Comparison of ENCODE assay signal across 20 cellular contexts in genomic region chr1:106910798-106911197, GRCh38.
A peak's percentile ranks its signal among the peaks of the same experiment; 100 is the strongest.
DNase-seq lines count a peak whose midpoint lies in the region; ATAC-seq, FAIRE-seq and TF ChIP-seq lines count a peak whose summit lies in the region.
"Had no signal": no experiment of that assay in that cellular context is flagged by ENCODE, and none has a peak within 500 bp of the region (broad histone marks: within the 10 kb centered on the region; RNA-seq: fewer than 3 reads in every experiment).

No MANE protein-coding gene starts in this region.

- H3K27ac Mint-ChIP-seq in MCF 10A (ENCODE audit: low read depth, unreplicated experiment) (peak overlapping the region; percentile 68), astrocyte (ENCODE audit: unreplicated experiment) (peak overlapping the region; percentile 37)
- no peak overlapping the region for H3K27ac Mint-ChIP-seq in activated T-cell treated with anti-CD3 and anti-CD28 coated beads, Interleukin-2, amount 50 U/mL, for 24 hours
- no peak overlapping the region for H3K27ac Mint-ChIP-seq in activated naive CD4-positive, alpha-beta T cell treated with anti-CD3 and anti-CD28 coated beads, Interleukin-2, amount 10 ng/mL, durations not matched to agents 7 days and 5 days
- H3K27ac Mint-ChIP-seq: CD4-positive, alpha-beta T cell; GM23338 had no signal

- H3K9ac ChIP-seq in astrocyte (ENCODE audit: low read length): no peak overlapping the region
- H3K9ac ChIP-seq: KMS-11 had no signal

- H3K4me1 ChIP-seq in breast epithelium (no peaks in the 10 kb centered on the region), astrocyte (ENCODE audit: insufficient read depth, low read length) (no peaks in the 10 kb centered on the region)
- H3K4me1 ChIP-seq: Peyer's patch had no signal

- TF ChIP-seq POLR2A in breast epithelium (IDR thresholded peaks at IDR 0.05): no peak

- no peak overlapping the region for H2AFZ ChIP-seq in astrocyte (ENCODE audit: low read depth, low read length)
- H2AFZ ChIP-seq: GM23338 had no signal

- H3K9me3 ChIP-seq in breast epithelium: no peaks in the 10 kb centered on the region
- no peaks in the 10 kb centered on the region for H3K9me3 ChIP-seq in astrocyte (ENCODE audit: insufficient read depth, low read depth, low read length)
- H3K9me3 ChIP-seq: BE2C, MG63, Peyer's patch had no signal

- H3K27me3 ChIP-seq in breast epithelium: no peaks in the 10 kb centered on the region
- H3K27me3 ChIP-seq in astrocyte (ENCODE audit: insufficient read depth, low read length): no peaks in the 10 kb centered on the region
- H3K27me3 ChIP-seq: BE2C, MG63, Peyer's patch had no signal

- no peaks in the 10 kb centered on the region for H3K36me3 ChIP-seq in breast epithelium
- H3K36me3 ChIP-seq in astrocyte (ENCODE audit: insufficient read depth, low read length): no peaks in the 10 kb centered on the region
- H3K36me3 ChIP-seq: BE2C, MG63, Peyer's patch had no signal

- H3K36me3 Mint-ChIP-seq in MCF 10A (ENCODE audit: insufficient read depth, unreplicated experiment) (no peaks in the 10 kb centered on the region), astrocyte (ENCODE audit: low read depth, unreplicated experiment) (no peaks in the 10 kb centered on the region)
- no peaks in the 10 kb centered on the region for H3K36me3 Mint-ChIP-seq in activated T-cell treated with anti-CD3 and anti-CD28 coated beads, Interleukin-2, amount 50 U/mL, for 24 hours (ENCODE audit: low read depth)
- no peaks in the 10 kb centered on the region for H3K36me3 Mint-ChIP-seq in activated naive CD4-positive, alpha-beta T cell treated with anti-CD3 and anti-CD28 coated beads, Interleukin-2, amount 10 ng/mL, durations not matched to agents 7 days and 5 days

- TF ChIP-seq CTCF in MCF 10A (IDR thresholded peaks at IDR 0.05; ENCODE audit: unreplicated experiment) (no peak), breast epithelium (IDR thresholded peaks at IDR 0.05) (no peak), astrocyte (IDR thresholded peaks at IDR 0.05; ENCODE audit: insufficient read depth, low read depth, low read length) (no peak)

- no peak overlapping the region for H3K4me2 ChIP-seq in astrocyte (ENCODE audit: low read length)
- H3K4me2 ChIP-seq: GM23338, KMS-11 had no signal

- H3K4me1 Mint-ChIP-seq in MCF 10A (ENCODE audit: insufficient read depth, unreplicated experiment) (peaks cover 17% of the 10 kb centered on the region), astrocyte (ENCODE audit: low read depth, unreplicated experiment) (peaks cover 8% of the 10 kb centered on the region)
- no peaks in the 10 kb centered on the region for H3K4me1 Mint-ChIP-seq in activated T-cell treated with anti-CD3 and anti-CD28 coated beads, Interleukin-2, amount 50 U/mL, for 24 hours (ENCODE audit: low read depth)
- no peaks in the 10 kb centered on the region for H3K4me1 Mint-ChIP-seq in activated naive CD4-positive, alpha-beta T cell treated with anti-CD3 and anti-CD28 coated beads, Interleukin-2, amount 10 ng/mL, durations not matched to agents 7 days and 5 days

- no peaks in the 10 kb centered on the region for H3K79me2 ChIP-seq in astrocyte (ENCODE audit: insufficient read depth, low read length)

- POLR2A ChIA-PET in MCF 10A (lab: Yijun Ruan, JAX): no interaction called here

- no peaks in the 10 kb centered on the region for H3K27me3 Mint-ChIP-seq in MCF 10A (ENCODE audit: insufficient read depth, unreplicated experiment)
- H3K27me3 Mint-ChIP-seq in astrocyte (ENCODE audit: low read depth, unreplicated experiment): no peaks in the 10 kb centered on the region
- no peaks in the 10 kb centered on the region for H3K27me3 Mint-ChIP-seq in activated T-cell treated with anti-CD3 and anti-CD28 coated beads, Interleukin-2, amount 50 U/mL, for 24 hours
- H3K27me3 Mint-ChIP-seq in activated naive CD4-positive, alpha-beta T cell treated with anti-CD3 and anti-CD28 coated beads, Interleukin-2, amount 10 ng/mL, durations not matched to agents 7 days and 5 days: no peaks in the 10 kb centered on the region
- H3K27me3 Mint-ChIP-seq: CD4-positive, alpha-beta T cell had no signal

- H3K4me3 Mint-ChIP-seq in MCF 10A (ENCODE audit: unreplicated experiment): no peak overlapping the region
- no peak overlapping the region for H3K4me3 Mint-ChIP-seq in astrocyte (ENCODE audit: unreplicated experiment)
- no peak overlapping the region for H3K4me3 Mint-ChIP-seq in activated T-cell treated with anti-CD3 and anti-CD28 coated beads, Interleukin-2, amount 50 U/mL, for 24 hours
- no peak overlapping the region for H3K4me3 Mint-ChIP-seq in activated naive CD4-positive, alpha-beta T cell treated with anti-CD3 and anti-CD28 coated beads, Interleukin-2, amount 10 ng/mL, durations not matched to agents 7 days and 5 days
- H3K4me3 Mint-ChIP-seq: CD4-positive, alpha-beta T cell; GM23338 had no signal

- H3K9me3 Mint-ChIP-seq in MCF 10A (ENCODE audit: unreplicated experiment) (no peaks in the 10 kb centered on the region), astrocyte (ENCODE audit: unreplicated experiment) (peaks cover 2% of the 10 kb centered on the region)
- peaks cover 2% of the 10 kb centered on the region for H3K9me3 Mint-ChIP-seq in activated T-cell treated with anti-CD3 and anti-CD28 coated beads, Interleukin-2, amount 50 U/mL, for 24 hours
- H3K9me3 Mint-ChIP-seq in activated naive CD4-positive, alpha-beta T cell treated with anti-CD3 and anti-CD28 coated beads, Interleukin-2, amount 10 ng/mL, durations not matched to agents 7 days and 5 days: no peaks in the 10 kb centered on the region
- H3K9me3 Mint-ChIP-seq: CD4-positive, alpha-beta T cell; GM23338 had no signal

- no peak overlapping the region for H3K4me3 ChIP-seq in breast epithelium
- H3K4me3 ChIP-seq in astrocyte (ENCODE audit: insufficient read depth, low read depth, low read length): no peak overlapping the region
- H3K4me3 ChIP-seq: GM23338, MG63, Peyer's patch had no signal

- intact Hi-C loops in MCF 10A (cut with micrococcal nuclease): no loop called here
- intact Hi-C loops in breast epithelium (cut with DNase I; ENCODE audit: low total_unique reads): no loop called here

- H4K20me1 ChIP-seq in astrocyte (ENCODE audit: insufficient read depth, low read length): no peaks in the 10 kb centered on the region

- DNase-seq in MCF 10A (ENCODE audit: unreplicated experiment) (peak; percentile 40), breast epithelium (ENCODE audit: low spot score in 2 of 2) (no peak), astrocyte (ENCODE audit: low read depth) (no peak), fibroblast of peridontal ligament (ENCODE audit: extremely low read depth) (peak; percentile 43), EL (no peak)
- no peak for DNase-seq in activated T-cell treated with anti-CD3 and anti-CD28 coated beads, Interleukin-2, amount 50 U/mL, for 24 hours
- no peak for DNase-seq in activated naive CD4-positive, alpha-beta T cell treated with anti-CD3 and anti-CD28 coated beads, Interleukin-2, amount 10 ng/mL, durations not matched to agents 7 days and 5 days
- DNase-seq: BE2C; CD4-positive, alpha-beta T cell; MG63; NCI-H1092 treated with DMSO at 0.1 percent for 48 hours; NCI-H524; Peyer's patch; SHP77 treated with DMSO at 0.1 percent for 48 hours had no signal

- H3K27ac ChIP-seq in breast epithelium (no peak overlapping the region), astrocyte (ENCODE audit: low read depth, low read length) (no peak overlapping the region)
- H3K27ac ChIP-seq: 22Rv1, KMS-11, Peyer's patch had no signal

- CTCF ChIA-PET in MCF 10A (lab: Yijun Ruan, JAX): interaction anchor here (0.6 kb wide), 1 partner anchor 89 kb away, joined by 3 read pairs; no protein-coding TSS in a partner anchor
- CTCF ChIA-PET in activated naive CD4-positive, alpha-beta T cell treated with anti-CD3 and anti-CD28 coated beads, Interleukin-2, amount 10 ng/mL, durations not matched to agents 7 days and 5 days (lab: Charles Lee): no interaction called here

- ATAC-seq in GM21381 (IDR thresholded peaks at IDR 0.05; ENCODE audit: unreplicated experiment): no peak
- ATAC-seq: GM23338, HepG2, SK-N-SH treated with all-trans-retinoic acid at 6 μM for 48 hours had no signal

- no peak for FAIRE-seq in astrocyte (lab: Jason Lieb, UNC)
- FAIRE-seq: HepG2 had no signal

- BruUV-seq in MCF 10A (replicated peaks; lab: Mats Ljungman, UMichigan): no TSS peak

Comparison
In these comparisons a context has a peak if more than half of its experiments do, and no peak if none do; other contexts are left out.
1. DNase-seq: peak in MCF 10A (single experiment) and fibroblast of peridontal ligament (single experiment); none in breast epithelium (0 of 2), astrocyte (single experiment), activated T-cell treated with anti-CD3 and anti-CD28 coated beads, Interleukin-2, amount 50 U/mL, for 24 hours (single experiment), activated naive CD4-positive, alpha-beta T cell treated with anti-CD3 and anti-CD28 coated beads, Interleukin-2, amount 10 ng/mL, durations not matched to agents 7 days and 5 days (single experiment) and EL (single experiment).
2. H3K27ac Mint-ChIP-seq: peak in MCF 10A (single experiment) and astrocyte (single experiment); none in activated T-cell treated with anti-CD3 and anti-CD28 coated beads, Interleukin-2, amount 50 U/mL, for 24 hours (single experiment) and activated naive CD4-positive, alpha-beta T cell treated with anti-CD3 and anti-CD28 coated beads, Interleukin-2, amount 10 ng/mL, durations not matched to agents 7 days and 5 days (single experiment).